Comparison of ENCODE assay signal across 1 cellular context in genomic region chr2:45483997-45484396, GRCh38.
TF ChIP-seq lines count a peak whose summit lies in the region.

No MANE protein-coding gene starts in this region.

TF ChIP-seq in HCT116, 20 proteins besides CTCF, POLR2A, EP300 and RAD21:
- TF ChIP-seq REST (IDR thresholded peaks at IDR 0.05; ENCODE audit: low read depth) = no peak
- TF ChIP-seq ZNF274 (IDR thresholded peaks at IDR 0.05; ENCODE audit: low read depth, low read length) = no peak
- no peak for TF ChIP-seq CBX3 (IDR thresholded peaks at IDR 0.05; ENCODE audit: low read depth)
- no peak for TF ChIP-seq POLR2AphosphoS5 (IDR thresholded peaks at IDR 0.05; ENCODE audit: low read depth, low read length)
- no peak for TF ChIP-seq EZH2phosphoT487 (IDR thresholded peaks at IDR 0.05; ENCODE audit: borderline replicate concordance)
- TF ChIP-seq CEBPB (IDR thresholded peaks at IDR 0.05; ENCODE audit: low read depth) = no peak
- TF ChIP-seq ZFX (IDR thresholded peaks at IDR 0.05) = no peak
- no peak for TF ChIP-seq EGR1 (IDR thresholded peaks at IDR 0.05; ENCODE audit: low read depth)
- no peak for TF ChIP-seq ATF3 (IDR thresholded peaks at IDR 0.05)
- no peak for TF ChIP-seq FOSL1 (IDR thresholded peaks at IDR 0.05; ENCODE audit: low read depth)
- no peak for TF ChIP-seq JUND (IDR thresholded peaks at IDR 0.05)
- TF ChIP-seq SRF (IDR thresholded peaks at IDR 0.05; ENCODE audit: low read depth) = no peak
- TF ChIP-seq SIN3A (IDR thresholded peaks at IDR 0.05; ENCODE audit: low read depth) = no peak
- TF ChIP-seq EZH2 (IDR thresholded peaks at IDR 0.05) = no peak
- TF ChIP-seq MAX (IDR thresholded peaks at IDR 0.05) = no peak
- TF ChIP-seq SP1 (IDR thresholded peaks at IDR 0.05; ENCODE audit: low read depth) = no peak
